Comparison of ENCODE assay signal across 1 cellular context in genomic region chr1:229862017-229862774, GRCh38.
TF ChIP-seq lines count a peak whose summit lies in the region.

No MANE protein-coding gene starts in this region.

TF ChIP-seq in K562, 482 proteins besides CTCF, POLR2A, EP300 and RAD21 (continued from another document):
- no peak for TF ChIP-seq KLF6 (CRISPR knock-in tag; IDR thresholded peaks at IDR 0.05; ENCODE audit: borderline replicate concordance)
- no peak for TF ChIP-seq ZNF174 (CRISPR knock-in tag; IDR thresholded peaks at IDR 0.05)
